ENCODE assay signal across 17 cellular contexts in genomic region chr1:242670019-242670418, GRCh38.
DNase-seq lines count a peak whose midpoint lies in the region; ATAC-seq and TF ChIP-seq lines count a peak whose summit lies in the region.
"Had no signal": no experiment of that assay in that cellular context is flagged by ENCODE, and none has a peak within 500 bp of the region (broad histone marks: within the 10 kb centered on the region; RNA-seq: fewer than 3 reads in every experiment).

No MANE protein-coding gene starts in this region.

- H2BK120ac ChIP-seq in mesendoderm (ENCODE audit: low read depth, low read length) = no peak overlapping the region

- H3K56ac ChIP-seq in mesendoderm (ENCODE audit: low read length) = no peak overlapping the region

- H3K9me3 Mint-ChIP-seq in progenitor cell of endocrine pancreas (ENCODE audit: low read depth) = peaks cover 4% of the 10 kb centered on the region
- peaks cover 6% of the 10 kb centered on the region for H3K9me3 Mint-ChIP-seq in CD4-positive, alpha-beta T cell

- peaks cover 29% of the 10 kb centered on the region for H3K4me1 Mint-ChIP-seq in progenitor cell of endocrine pancreas (ENCODE audit: low read depth)
- H3K4me1 Mint-ChIP-seq in CD4-positive, alpha-beta T cell (ENCODE audit: low read depth) = no peaks in the 10 kb centered on the region
- H3K4me1 Mint-ChIP-seq: CD4-positive, alpha-beta memory T cell had no signal

- no peak overlapping the region for H4K5ac ChIP-seq in mesendoderm (ENCODE audit: low read length)

- peak; percentile 21 for DNase-seq in NCI-H146 (lab: John Stamatoyannopoulos, UW)
- peak; percentile 5 for DNase-seq in mesendoderm
- DNase-seq in progenitor cell of endocrine pancreas (ENCODE audit: low spot score, unreplicated experiment) = no peak
- no peak for DNase-seq in stimulated activated CD4-positive, alpha-beta T cell treated with anti-CD3 and anti-CD28 coated beads, Interleukin-1b, Interleukin-23, amount 100 ng/mL, for 48 hours
- DNase-seq in CD4-positive, alpha-beta T cell = no peak
- no peak for DNase-seq in WERI-Rb-1
- DNase-seq: AML-193; CD4-positive, alpha-beta memory T cell; DMS153; DMS79; GDM1; GM23248 had no signal

- WGBS in mesendoderm (ENCODE audit: extremely low coverage, insufficient coverage, low lambda C conversion rate) = no CpG with 5 or more reads among the region's 2 CpGs

- H3K9me3 ChIP-seq in CD4-positive, alpha-beta T cell (ENCODE audit: control insufficient read depth, low read length) = no peaks in the 10 kb centered on the region
- peaks cover 3% of the 10 kb centered on the region for H3K9me3 ChIP-seq in WERI-Rb-1 (ENCODE audit: severe bottlenecking)
- H3K9me3 ChIP-seq: A549, HAP-1 had no signal

- no peak overlapping the region for H3K18ac ChIP-seq in mesendoderm (ENCODE audit: low read length)

- CTCF ChIA-PET in CD4-positive, alpha-beta T cell (lab: Charles Lee) = no interaction called here

- H3K36me3 ChIP-seq in mesendoderm (ENCODE audit: control insufficient read depth, insufficient read depth, low read length) (no peaks in the 10 kb centered on the region), WERI-Rb-1 (no peaks in the 10 kb centered on the region)
- H3K36me3 ChIP-seq: HAP-1 had no signal

- H3K9ac ChIP-seq in mesendoderm (ENCODE audit: low read length) = no peak overlapping the region
- H3K9ac ChIP-seq: GM23248 had no signal

- no peak overlapping the region for H2BK5ac ChIP-seq in mesendoderm (ENCODE audit: low read length)

- no peaks in the 10 kb centered on the region for H3K36me3 Mint-ChIP-seq in progenitor cell of endocrine pancreas (ENCODE audit: insufficient read depth)
- H3K36me3 Mint-ChIP-seq in CD4-positive, alpha-beta T cell (ENCODE audit: low read depth) = no peaks in the 10 kb centered on the region
- H3K36me3 Mint-ChIP-seq: CD4-positive, alpha-beta memory T cell had no signal

- H2BK15ac ChIP-seq in mesendoderm (replicated peaks; ENCODE audit: low read depth) = no peak overlapping the region

- no peaks in the 10 kb centered on the region for H3K27me3 Mint-ChIP-seq in progenitor cell of endocrine pancreas
- H3K27me3 Mint-ChIP-seq in CD4-positive, alpha-beta T cell = no peaks in the 10 kb centered on the region
- H3K27me3 Mint-ChIP-seq: CD4-positive, alpha-beta memory T cell had no signal

- H3K27ac ChIP-seq in mesendoderm (ENCODE audit: low read depth, low read length) (no peak overlapping the region), WERI-Rb-1 (no peak overlapping the region)
- no peak overlapping the region for H3K27ac ChIP-seq in CD4-positive, alpha-beta T cell (ENCODE audit: low read depth, low read length)
- H3K27ac ChIP-seq: 22Rv1, A549, C4-2B, GM23248 had no signal

- peak overlapping the region; percentile 9 for H3K27ac Mint-ChIP-seq in progenitor cell of endocrine pancreas
- no peak overlapping the region for H3K27ac Mint-ChIP-seq in CD4-positive, alpha-beta T cell
- H3K27ac Mint-ChIP-seq: CD4-positive, alpha-beta memory T cell had no signal

- no peak for TF ChIP-seq CTCF in progenitor cell of endocrine pancreas (IDR thresholded peaks at IDR 0.05; ENCODE audit: unreplicated experiment)
- TF ChIP-seq CTCF in CD4-positive, alpha-beta T cell (IDR thresholded peaks at IDR 0.05) = no peak
- TF ChIP-seq CTCF in WERI-Rb-1 (IDR thresholded peaks at IDR 0.05; ENCODE audit: low read depth, low read length) = no peak

- no peak overlapping the region for H3K4me3 Mint-ChIP-seq in progenitor cell of endocrine pancreas (ENCODE audit: low read depth)
- no peak overlapping the region for H3K4me3 Mint-ChIP-seq in CD4-positive, alpha-beta T cell
- H3K4me3 Mint-ChIP-seq: CD4-positive, alpha-beta memory T cell had no signal

- no peak overlapping the region for H3K4ac ChIP-seq in mesendoderm (ENCODE audit: low read depth, low read length)

- H3K4me1 ChIP-seq in mesendoderm (ENCODE audit: control insufficient read depth, low read depth, low read length) = no peaks in the 10 kb centered on the region
- H3K4me1 ChIP-seq: A549, HAP-1 had no signal

- intact Hi-C loops in CD4-positive, alpha-beta T cell (cut with DNase I, micrococcal nuclease) = no loop called here

- H3K79me2 ChIP-seq in mesendoderm (ENCODE audit: control insufficient read depth, insufficient read depth, low read length) = no peaks in the 10 kb centered on the region

- H3K4me3 ChIP-seq in mesendoderm (ENCODE audit: low read length) (no peak overlapping the region), WERI-Rb-1 (ENCODE audit: low read depth, low read length) (no peak overlapping the region)
- H3K4me3 ChIP-seq: A549, GM23248, HAP-1 had no signal

- ATAC-seq in SK-N-SH treated with all-trans-retinoic acid at 6 μM for 48 hours = no peak
- ATAC-seq in CD4-positive, alpha-beta T cell (ENCODE audit: poor library complexity) = no peak
- ATAC-seq: A549 had no signal

- POLR2A ChIA-PET in CD4-positive, alpha-beta T cell (lab: Charles Lee) = no interaction called here

- H3K79me1 ChIP-seq in mesendoderm (ENCODE audit: low read length) = no peaks in the 10 kb centered on the region

- H3K27me3 ChIP-seq in mesendoderm (ENCODE audit: insufficient read depth, low read length, poor library complexity) (no peaks in the 10 kb centered on the region), WERI-Rb-1 (ENCODE audit: insufficient read depth, low read depth, severe bottlenecking) (peaks cover 6% of the 10 kb centered on the region)
- no peaks in the 10 kb centered on the region for H3K27me3 ChIP-seq in CD4-positive, alpha-beta T cell (ENCODE audit: control insufficient read depth, insufficient read depth, low read length)

- no peak overlapping the region for H3K4me2 ChIP-seq in mesendoderm (ENCODE audit: low read length)
- H3K4me2 ChIP-seq: A549 had no signal

- no peak overlapping the region for H3K23ac ChIP-seq in mesendoderm (ENCODE audit: low read length)

- no peak overlapping the region for H4K8ac ChIP-seq in mesendoderm (ENCODE audit: low read depth, low read length)

- no peak overlapping the region for H2AK5ac ChIP-seq in mesendoderm (ENCODE audit: low read length)

TF ChIP-seq in SK-N-SH treated with all-trans-retinoic acid at 6 μM for 48 hours, 23 proteins besides CTCF, POLR2A, EP300 and RAD21 (continues in another document):
- TF ChIP-seq ESRRG (CRISPR knock-in tag; IDR thresholded peaks at IDR 0.05) (0 out of 2 replicates have a peak, but pooled peaks have one; percentile 69), PPARA (CRISPR knock-in tag; IDR thresholded peaks at IDR 0.05; ENCODE audit: borderline replicate concordance) (no peak), ZFP3 (CRISPR knock-in tag; IDR thresholded peaks at IDR 0.05) (no peak), GLIS3 (CRISPR knock-in tag; IDR thresholded peaks at IDR 0.05) (no peak), CREB5 (CRISPR knock-in tag; IDR thresholded peaks at IDR 0.05; ENCODE audit: low read depth) (no peak), BACH2 (CRISPR knock-in tag; IDR thresholded peaks at IDR 0.05; ENCODE audit: borderline replicate concordance) (no peak), ARNTL (CRISPR knock-in tag; IDR thresholded peaks at IDR 0.05; ENCODE audit: borderline replicate concordance, low read depth) (no peak), TCF4 (CRISPR knock-in tag; IDR thresholded peaks at IDR 0.05; ENCODE audit: borderline replicate concordance) (peak; percentile 43; the same call in 1 of the 2 replicates), ZFP30 (CRISPR knock-in tag; IDR thresholded peaks at IDR 0.05) (no peak), ZC3H10 (CRISPR knock-in tag; IDR thresholded peaks at IDR 0.05) (no peak), SNAI2 (CRISPR knock-in tag; IDR thresholded peaks at IDR 0.05) (no peak), ISL1 (CRISPR knock-in tag; IDR thresholded peaks at IDR 0.05) (peak; percentile 84), RARB (CRISPR knock-in tag; IDR thresholded peaks at IDR 0.05) (no peak), ZNF8 (CRISPR knock-in tag; IDR thresholded peaks at IDR 0.05) (0 out of 2 replicates have a peak, but pooled peaks have one; percentile 9)
- TF ChIP-seq, protein P1, sequence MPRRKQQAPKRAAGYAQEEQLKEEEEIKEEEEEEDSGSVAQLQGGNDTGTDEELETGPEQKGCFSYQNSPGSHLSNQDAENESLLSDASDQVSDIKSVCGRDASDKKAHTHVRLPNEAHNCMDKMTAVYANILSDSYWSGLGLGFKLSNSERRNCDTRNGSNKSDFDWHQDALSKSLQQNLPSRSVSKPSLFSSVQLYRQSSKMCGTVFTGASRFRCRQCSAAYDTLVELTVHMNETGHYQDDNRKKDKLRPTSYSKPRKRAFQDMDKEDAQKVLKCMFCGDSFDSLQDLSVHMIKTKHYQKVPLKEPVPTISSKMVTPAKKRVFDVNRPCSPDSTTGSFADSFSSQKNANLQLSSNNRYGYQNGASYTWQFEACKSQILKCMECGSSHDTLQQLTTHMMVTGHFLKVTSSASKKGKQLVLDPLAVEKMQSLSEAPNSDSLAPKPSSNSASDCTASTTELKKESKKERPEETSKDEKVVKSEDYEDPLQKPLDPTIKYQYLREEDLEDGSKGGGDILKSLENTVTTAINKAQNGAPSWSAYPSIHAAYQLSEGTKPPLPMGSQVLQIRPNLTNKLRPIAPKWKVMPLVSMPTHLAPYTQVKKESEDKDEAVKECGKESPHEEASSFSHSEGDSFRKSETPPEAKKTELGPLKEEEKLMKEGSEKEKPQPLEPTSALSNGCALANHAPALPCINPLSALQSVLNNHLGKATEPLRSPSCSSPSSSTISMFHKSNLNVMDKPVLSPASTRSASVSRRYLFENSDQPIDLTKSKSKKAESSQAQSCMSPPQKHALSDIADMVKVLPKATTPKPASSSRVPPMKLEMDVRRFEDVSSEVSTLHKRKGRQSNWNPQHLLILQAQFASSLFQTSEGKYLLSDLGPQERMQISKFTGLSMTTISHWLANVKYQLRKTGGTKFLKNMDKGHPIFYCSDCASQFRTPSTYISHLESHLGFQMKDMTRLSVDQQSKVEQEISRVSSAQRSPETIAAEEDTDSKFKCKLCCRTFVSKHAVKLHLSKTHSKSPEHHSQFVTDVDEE (CRISPR knock-in tag; IDR thresholded peaks at IDR 0.05) = no peak; the same call in 1 of the 2 replicates

Comparison
In these comparisons a context has a peak if more than half of its experiments do, and no peak if none do; other contexts are left out.
1. DNase-seq: peak in NCI-H146 (single experiment) and mesendoderm (single experiment); none in progenitor cell of endocrine pancreas (single experiment), stimulated activated CD4-positive, alpha-beta T cell treated with anti-CD3 and anti-CD28 coated beads, Interleukin-1b, Interleukin-23, amount 100 ng/mL, for 48 hours (single experiment), CD4-positive, alpha-beta T cell (0 of 10) and WERI-Rb-1 (single experiment).